17 cellular contexts compared by ENCODE assay signal in the genomic region with DNA sequence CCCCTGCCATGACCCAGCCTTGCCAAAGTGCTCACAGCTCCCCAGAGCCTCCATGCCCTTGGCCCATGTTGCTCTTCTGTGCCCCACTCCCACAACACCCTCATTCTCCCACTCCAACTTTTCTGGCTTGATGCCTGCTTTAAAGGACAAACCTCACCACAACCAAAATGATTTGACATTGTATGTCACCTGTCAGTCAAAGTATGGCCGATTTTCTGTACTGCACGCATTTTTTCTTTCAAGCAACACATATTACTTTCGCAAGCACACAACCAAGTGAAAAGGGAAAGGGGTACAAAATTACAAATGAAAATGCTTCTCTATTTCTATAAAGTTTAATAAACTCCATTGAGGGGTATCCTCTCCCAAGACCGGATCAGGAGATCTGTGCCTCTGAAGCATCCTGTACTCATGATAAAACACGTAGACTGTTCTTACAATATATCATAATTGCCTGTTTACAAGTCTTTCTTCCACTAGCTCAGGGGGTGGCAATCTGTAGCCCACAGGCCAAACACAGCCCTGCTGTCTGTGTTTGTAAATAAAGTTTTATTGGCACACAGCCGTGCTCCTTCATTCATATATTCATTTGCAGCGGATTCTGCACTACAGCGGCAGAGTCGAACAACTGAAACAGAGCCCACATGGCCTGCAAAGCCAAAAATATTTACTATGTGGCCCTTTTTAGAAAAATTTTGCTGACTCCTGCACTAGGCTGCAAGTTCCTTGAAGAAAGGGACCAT.
"Had no signal": no experiment of that assay in that cellular context is flagged by ENCODE, and none has a peak within 500 bp of the region (broad histone marks: within the 10 kb centered on the region; RNA-seq: fewer than 3 reads in every experiment).

No MANE protein-coding gene starts in this region.

- DNase-seq: activated CD4-positive, alpha-beta T cell treated with anti-CD3 and anti-CD28 coated beads, Interleukin-2, amount 50 U/mL, for 1 hour; activated CD8-positive, alpha-beta memory T cell treated with anti-CD3 and anti-CD28 coated beads for 24 hours; activated naive CD4-positive, alpha-beta T cell; activated naive CD8-positive, alpha-beta T cell treated with anti-CD3 and anti-CD28 coated beads, Interleukin-2, amount 10 ng/mL, durations not matched to agents 7 days and 5 days; heart left ventricle; left lung; natural killer cell; stimulated activated CD4-positive, alpha-beta T cell treated with anti-CD3 and anti-CD28 coated beads, Interleukin-15, amount 100 ng/mL, for 24 hours; stimulated activated CD4-positive, alpha-beta T cell treated with anti-CD3 and anti-CD28 coated beads, Interleukin-4, amount 100 ng/mL, for 1 hour; stimulated activated naive B cell treated with anti-CD40 and anti-IgM and Interleukin-4, amounts not matched to agents 10 μg/mL and 1 μg/mL and 100 μg/mL, for 72 hours; T-helper 9 cell; thyroid gland; uterus had no signal

- H3K27ac ChIP-seq: gastrocnemius medialis, heart left ventricle, left lung, right atrium auricular region, skin epidermis, thyroid gland, uterus had no signal

- H3K36me3 ChIP-seq: gastrocnemius medialis, heart left ventricle, left lung, right atrium auricular region, thyroid gland, uterus had no signal

- H3K4me3 ChIP-seq: gastrocnemius medialis, heart left ventricle, left lung, right atrium auricular region, skin epidermis, thyroid gland, uterus had no signal

- H3K27me3 ChIP-seq: gastrocnemius medialis, heart left ventricle, right atrium auricular region, thyroid gland, uterus had no signal

- ATAC-seq: activated CD4-positive, CD25-positive, alpha-beta regulatory T cell treated with anti-CD3 and anti-CD28 coated beads, Interleukin-2, amount 50 U/mL, for 24 hours; heart left ventricle; left lung; natural killer cell; stimulated activated naive B cell treated with anti-CD40 and anti-IgM and Interleukin-4, amounts not matched to agents 10 μg/mL and 1 μg/mL and 100 μg/mL, for 72 hours had no signal

- H3K9me3 ChIP-seq: gastrocnemius medialis, heart left ventricle, left lung, right atrium auricular region, thyroid gland, uterus had no signal
